In genomic region chr17:37766951-37767350, GRCh38 we compare ENCODE assay signal across 24 cellular contexts. TPM values are rescaled to one million over a fixed set of nuclear protein-coding genes. Genes with fewer than 3 reads are reported as not detected.
DNase-seq lines count a peak whose midpoint lies in the region; ATAC-seq, FAIRE-seq and TF ChIP-seq lines count a peak whose summit lies in the region.
"Had no signal": no experiment of that assay in that cellular context is flagged by ENCODE, and none has a peak within 500 bp of the region (broad histone marks: within the 10 kb centered on the region; RNA-seq: fewer than 3 reads in every experiment).

No MANE protein-coding gene starts in this region.

- H3K27me3 ChIP-seq in psoas muscle (ENCODE audit: insufficient read depth in 3 of 3, low read length in 2 of 3) = peaks cover 0 to 44% (median 11%) of the 10 kb centered on the region in 3 donors
- H3K27me3 ChIP-seq: MG63 had no signal

- FAIRE-seq in GM12892 (lab: Jason Lieb, UNC) = no peak
- FAIRE-seq: K562, RCC 7860, urothelium cell line had no signal

- ATAC-seq in psoas muscle = no peak
- ATAC-seq: activated T-cell treated with anti-CD3 and anti-CD28 coated beads, Interleukin-2, amount 50 U/mL, for 72 hours; effector memory CD8-positive, alpha-beta T cell; K562 had no signal

- H3K4me3 ChIP-seq in NB4 (ENCODE audit: low read depth, low read length) (no peak overlapping the region), epithelial cell of esophagus (ENCODE audit: low read length) (no peak overlapping the region), psoas muscle (no peak overlapping the region)
- H3K4me3 ChIP-seq: coronary artery, GM23248, K562, MG63, SK-N-MC had no signal

- H3K4me1 ChIP-seq in psoas muscle = no peaks in the 10 kb centered on the region

- no peak for TF ChIP-seq POLR2A in NB4 (IDR thresholded peaks at IDR 0.05; ENCODE audit: extremely low read depth, insufficient read length)
- TF ChIP-seq POLR2A in GM12892 (IDR thresholded peaks at IDR 0.05; ENCODE audit: low read depth, low read length) = no peak

- TF ChIP-seq CTCF in NB4 (IDR thresholded peaks at IDR 0.05; ENCODE audit: low read depth, low read length) (no peak), epithelial cell of esophagus (IDR thresholded peaks at IDR 0.05; ENCODE audit: insufficient read depth, low read depth, low read length, missing control alignments) (no peak), psoas muscle (IDR thresholded peaks at IDR 0.05) (no peak)

- H3K36me3 ChIP-seq in psoas muscle (ENCODE audit: insufficient read depth in 1 of 2, low read depth in 1 of 2) = no peaks in the 10 kb centered on the region
- H3K36me3 ChIP-seq: MG63 had no signal

- intact Hi-C loops in psoas muscle (cut with DNase I) = loop anchor here in 1 of 2 donors (10.0 kb wide), 1 partner anchor 58 kb away; no protein-coding TSS in a partner anchor

- H3K27ac ChIP-seq in psoas muscle = no peak overlapping the region
- H3K27ac ChIP-seq: coronary artery, GM23248, SK-N-MC had no signal

- WGBS in psoas muscle, 3 donors = 49 to 53% (median 50%) methylated on average over 6 of the region's 6 CpGs

- peak; percentile 41 for DNase-seq in CD1c-positive myeloid dendritic cell (ENCODE audit: extremely low spot score)
- DNase-seq in NB4 (ENCODE audit: low read depth) = peak; percentile 63
- peak; percentile 87 for DNase-seq in epithelial cell of esophagus (ENCODE audit: low read depth)
- DNase-seq in renal cortical epithelial cell (ENCODE audit: low read depth) = peak; percentile 80
- DNase-seq in psoas muscle = no peak
- DNase-seq in DMS 273 treated with DMSO at 0.1 percent for 48 hours (lab: John Stamatoyannopoulos, UW) = no peak
- DNase-seq in GM12892 (ENCODE audit: insufficient read length) = no peak
- DNase-seq: activated CD4-positive, alpha-beta T cell treated with anti-CD3 and anti-CD28 coated beads, Interleukin-2, amount 10 ng/mL, durations not matched to agents 24 days and 14 days; activated naive CD4-positive, alpha-beta T cell treated with anti-CD3 and anti-CD28 coated beads, Interleukin-2, amount 50 U/mL, for 16 hours; activated T-cell treated with anti-CD3 and anti-CD28 coated beads, Interleukin-2, amount 50 U/mL, for 72 hours; amygdala; CD4-positive, alpha-beta T cell; effector memory CD8-positive, alpha-beta T cell; GM23248; islet precursor cell; MG63; NCI-H146 had no signal

- H3K9me3 ChIP-seq in psoas muscle = no peaks in the 10 kb centered on the region
- H3K9me3 ChIP-seq: MG63 had no signal

RNA-seq across cellular contexts. Expression of gene HNF1B, which starts 22.1 kb away (rescaled TPM):
- total RNA-seq in renal cortical epithelial cell (16.8 and 87.9 TPM in 2 replicates), psoas muscle (not detected)
- polyA plus RNA-seq in psoas muscle = under 1 TPM in 1 of 3 donors, not detected in 2; 0.03 TPM
- 2.7 TPM for polyA plus RNA-seq in GM12892 (2012; ENCODE audit: missing spikeins)
- total RNA-seq: CD4-positive, alpha-beta T cell; GM23248; K562; lower leg skin; NCI-H460 had no signal
- polyA plus RNA-seq: GM23248, K562 had no signal

Comparison
In these comparisons a context has a peak if more than half of its experiments do, and no peak if none do; other contexts are left out.
1. DNase-seq: peak in CD1c-positive myeloid dendritic cell (single experiment), NB4 (single experiment), epithelial cell of esophagus (single experiment) and renal cortical epithelial cell (single experiment); none in psoas muscle (0 of 2), DMS 273 treated with DMSO at 0.1 percent for 48 hours (single experiment) and GM12892 (single experiment).
2. RNA of gene HNF1B, which starts 22.1 kb away (total RNA-seq): 16.8 to 87.9 TPM in renal cortical epithelial cell; not detected in psoas muscle; every median in the first group is over 10 times any median in the second.